ENCODE assay signal across 1 cellular context in genomic region chr7:38881947-38882684, GRCh38.
A peak's percentile ranks its signal among the peaks of the same experiment; 100 is the strongest.
TF ChIP-seq lines count a peak whose summit lies in the region.

No MANE protein-coding gene starts in this region.

TF ChIP-seq in GM12878, 131 proteins besides CTCF, POLR2A, EP300 and RAD21:
- TF ChIP-seq JUND (IDR thresholded peaks at IDR 0.05; ENCODE audit: low read depth, low read length) (no peak), RUNX3 (IDR thresholded peaks at IDR 0.05; ENCODE audit: low read length) (0 out of 2 replicates have a peak, but pooled peaks have one; percentile 6)
